In the genomic region with DNA sequence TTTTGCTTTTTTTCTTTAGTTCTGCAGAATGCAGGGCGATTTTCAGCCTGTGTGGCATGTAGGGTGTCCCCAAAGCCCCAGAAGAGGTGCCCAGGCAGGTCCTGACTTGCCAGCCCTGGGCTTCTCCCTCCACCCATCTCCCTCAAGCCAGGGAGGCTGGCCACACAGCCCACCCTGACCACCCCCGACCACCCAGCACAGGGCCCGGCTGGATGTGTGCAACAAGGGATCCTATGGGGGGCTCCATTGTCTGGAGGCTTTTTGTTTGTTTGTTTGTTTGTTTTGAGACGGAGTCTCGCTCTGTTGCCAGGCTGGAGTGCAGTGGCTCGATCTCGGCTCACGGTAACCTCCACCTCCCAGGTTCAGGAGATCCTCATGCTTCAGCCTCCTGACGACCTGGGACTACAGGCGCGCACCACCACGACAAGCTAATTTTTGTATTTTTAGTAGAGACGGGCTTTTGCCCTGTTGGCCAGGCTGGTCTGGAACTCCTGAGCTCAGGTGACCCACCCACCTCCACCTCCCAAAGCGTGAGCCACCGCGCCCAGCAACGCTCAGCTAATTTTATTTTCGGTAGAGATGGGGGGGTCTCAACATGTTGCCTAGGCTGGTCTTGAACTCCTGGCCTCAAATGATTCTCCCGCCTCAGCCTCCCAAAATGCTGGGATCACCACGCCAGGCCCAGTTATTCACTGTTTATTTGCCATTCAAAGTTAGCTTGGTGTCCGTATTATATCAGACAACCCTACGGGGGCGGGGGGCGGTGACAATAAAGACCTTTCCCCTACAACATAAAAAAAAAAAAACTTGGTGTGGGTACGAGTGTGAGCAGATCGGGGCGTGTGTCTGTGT, we compare ENCODE assay signal across 11 cellular contexts. TPM values are rescaled to one million over a fixed set of nuclear protein-coding genes. Genes with fewer than 3 reads are reported as not detected.
A peak's percentile ranks its signal among the peaks of the same experiment; 100 is the strongest.
DNase-seq lines count a peak whose midpoint lies in the region; ATAC-seq, FAIRE-seq and TF ChIP-seq lines count a peak whose summit lies in the region.
"Had no signal": no experiment of that assay in that cellular context is flagged by ENCODE, and none has a peak within 500 bp of the region (broad histone marks: within the 10 kb centered on the region; RNA-seq: fewer than 3 reads in every experiment).

No MANE protein-coding gene starts in this region.

- TF ChIP-seq CTCF in endodermal cell (conservative IDR thresholded peaks at IDR 0.05) (no peak), parathyroid adenoma (IDR thresholded peaks at IDR 0.05) (no peak), GM20000 (IDR thresholded peaks at IDR 0.05; ENCODE audit: extremely low read depth, missing control alignments) (no peak)

- H3K79me2 ChIP-seq in parathyroid adenoma: peaks cover 3% of the 10 kb centered on the region

- H2AFZ ChIP-seq in parathyroid adenoma: peak overlapping the region; percentile 87

- peaks cover 4% of the 10 kb centered on the region for H3K27me3 Mint-ChIP-seq in CD4-positive, CD25-positive, alpha-beta regulatory T cell
- H3K27me3 Mint-ChIP-seq in endodermal cell (ENCODE audit: insufficient read depth): no peaks in the 10 kb centered on the region

- 93 to 96% methylated on average over 17 to 26 of the region's 27 CpGs for WGBS in endodermal cell (ENCODE audit: insufficient coverage in 1 of 2, insufficient read length in 1 of 2), 2 experiments

- FAIRE-seq in GM12891 (lab: Jason Lieb, UNC): no peak
- FAIRE-seq: G401.6 had no signal

- H3K9me3 ChIP-seq in CD4-positive, CD25-positive, alpha-beta regulatory T cell (ENCODE audit: control insufficient read depth in 2 of 2, low read length in 2 of 2): no peaks in the 10 kb centered on the region
- H3K9me3 ChIP-seq in SJCRH30 (replicated peaks) (no peaks in the 10 kb centered on the region), endodermal cell (ENCODE audit: control insufficient read depth, low read length) (no peaks in the 10 kb centered on the region), parathyroid adenoma (ENCODE audit: control insufficient read depth, low read length) (no peaks in the 10 kb centered on the region)

- ATAC-seq in CD4-positive, CD25-positive, alpha-beta regulatory T cell (ENCODE audit: low read depth in 2 of 2): no peak
- ATAC-seq in GM21825 (IDR thresholded peaks at IDR 0.05; ENCODE audit: unreplicated experiment): no peak

- TF ChIP-seq POLR2A in GM12891 (IDR thresholded peaks at IDR 0.05; ENCODE audit: low read depth, low read length): no peak

- H3K9ac ChIP-seq in endodermal cell (ENCODE audit: extremely low read depth, low read length, poor library complexity, severe bottlenecking) (no peak overlapping the region), parathyroid adenoma (peak overlapping the region; percentile 51)

- no peaks in the 10 kb centered on the region for H3K27me3 ChIP-seq in CD4-positive, CD25-positive, alpha-beta regulatory T cell (ENCODE audit: control insufficient read depth, insufficient read depth, low read length)
- H3K27me3 ChIP-seq in SJCRH30 (no peaks in the 10 kb centered on the region), endodermal cell (ENCODE audit: control insufficient read depth, insufficient read depth, low read length, poor library complexity, severe bottlenecking) (no peaks in the 10 kb centered on the region), parathyroid adenoma (ENCODE audit: control insufficient read depth, insufficient read depth, low read length) (no peaks in the 10 kb centered on the region)

- H3K4me2 ChIP-seq in parathyroid adenoma (ENCODE audit: low read length): peak overlapping the region; percentile 99

- no peaks in the 10 kb centered on the region for H3K36me3 Mint-ChIP-seq in CD4-positive, CD25-positive, alpha-beta regulatory T cell
- H3K36me3 Mint-ChIP-seq in endodermal cell (ENCODE audit: low read depth): no peaks in the 10 kb centered on the region

- peak overlapping the region in 3 of 4 donors; percentile 66 to 77 (median 75) for H3K4me3 Mint-ChIP-seq in CD4-positive, CD25-positive, alpha-beta regulatory T cell
- no peak overlapping the region for H3K4me3 Mint-ChIP-seq in endodermal cell

- H3K4me1 Mint-ChIP-seq in CD4-positive, CD25-positive, alpha-beta regulatory T cell: peaks cover 0 to 66% (median 15%) of the 10 kb centered on the region in 4 donors
- H3K4me1 Mint-ChIP-seq in endodermal cell: peaks cover 15% of the 10 kb centered on the region

- peak overlapping the region in 2 of 3 donors; percentile 85 to 87 for H3K27ac Mint-ChIP-seq in CD4-positive, CD25-positive, alpha-beta regulatory T cell
- H3K27ac Mint-ChIP-seq in endodermal cell: peak overlapping the region; percentile 78

- H3K9me3 Mint-ChIP-seq in CD4-positive, CD25-positive, alpha-beta regulatory T cell: no peaks in the 10 kb centered on the region
- no peaks in the 10 kb centered on the region for H3K9me3 Mint-ChIP-seq in endodermal cell

- no peaks in the 10 kb centered on the region for H3K36me3 ChIP-seq in CD4-positive, CD25-positive, alpha-beta regulatory T cell (ENCODE audit: control insufficient read depth, insufficient read depth, low read length)
- H3K36me3 ChIP-seq in SJCRH30 (no peaks in the 10 kb centered on the region), endodermal cell (ENCODE audit: control insufficient read depth, insufficient read depth, low read length) (no peaks in the 10 kb centered on the region), parathyroid adenoma (ENCODE audit: control insufficient read depth, insufficient read depth, low read length) (no peaks in the 10 kb centered on the region)

- peaks cover 71% of the 10 kb centered on the region for H3K4me1 ChIP-seq in CD4-positive, CD25-positive, alpha-beta regulatory T cell (ENCODE audit: control insufficient read depth, insufficient read depth, low read length, poor library complexity, severe bottlenecking)
- H3K4me1 ChIP-seq in SJCRH30: peaks cover 13% of the 10 kb centered on the region; the same call in 1 of the 2 replicates
- peaks cover 5% of the 10 kb centered on the region for H3K4me1 ChIP-seq in endodermal cell (ENCODE audit: control insufficient read depth, insufficient read depth, low read length)
- H3K4me1 ChIP-seq in parathyroid adenoma: peaks cover 37% of the 10 kb centered on the region

- DNase-seq in CD4-positive, CD25-positive, alpha-beta regulatory T cell: no peak
- DNase-seq in SJCRH30: no peak
- DNase-seq in endodermal cell: no peak
- no peak for DNase-seq in GM12891 (ENCODE audit: insufficient read length, low spot score)
- DNase-seq in COLO829 (ENCODE audit: low spot score): no peak
- no peak for DNase-seq in GM20000 (ENCODE audit: low spot score)
- DNase-seq: activated CD8-positive, alpha-beta memory T cell treated with anti-CD3 and anti-CD28 coated beads for 24 hours; NCI-H187 had no signal

- no peak overlapping the region for H3K4me3 ChIP-seq in CD4-positive, CD25-positive, alpha-beta regulatory T cell (ENCODE audit: low read depth, low read length)
- H3K4me3 ChIP-seq in SJCRH30: no peak overlapping the region
- no peak overlapping the region for H3K4me3 ChIP-seq in endodermal cell (ENCODE audit: low read length)
- peak overlapping the region; percentile 86 for H3K4me3 ChIP-seq in parathyroid adenoma (ENCODE audit: low read depth, low read length)

- H3K27ac ChIP-seq in CD4-positive, CD25-positive, alpha-beta regulatory T cell (ENCODE audit: insufficient read depth, low read length, poor library complexity, severe bottlenecking): peak overlapping the region; percentile 99
- H3K27ac ChIP-seq in SJCRH30: peak overlapping the region; percentile 50
- H3K27ac ChIP-seq in endodermal cell (ENCODE audit: low read depth, low read length): peak overlapping the region; percentile 95
- peak overlapping the region; percentile 90 for H3K27ac ChIP-seq in parathyroid adenoma

TF ChIP-seq in GM12891, 5 proteins besides CTCF, POLR2A, EP300 and RAD21:
- TF ChIP-seq PAX5 (IDR thresholded peaks at IDR 0.05; ENCODE audit: insufficient read depth, low read length, severe bottlenecking) (no peak), POU2F2 (IDR thresholded peaks at IDR 0.05; ENCODE audit: low read depth, low read length) (no peak), TAF1 (IDR thresholded peaks at IDR 0.05; ENCODE audit: low read depth, low read length) (no peak), POLR2AphosphoS5 (IDR thresholded peaks at IDR 0.05; ENCODE audit: low read depth, low read length) (no peak), SPI1 (IDR thresholded peaks at IDR 0.05; ENCODE audit: low read depth, low read length) (no peak)

RNA-seq across cellular contexts. Expression of gene MKNK2, which starts 7.8 kb away (rescaled TPM):
- 340 TPM for total RNA-seq in CD4-positive, CD25-positive, alpha-beta regulatory T cell
- polyA plus RNA-seq in CD4-positive, CD25-positive, alpha-beta regulatory T cell: 10 to 100 TPM; 28.7 to 38.2 (median 32.0) TPM
- 33.2 and 34.5 TPM in 2 replicates for total RNA-seq in SJCRH30 (2014; rRNA removed; shearing (Covaris generic))
- 100 to 1,000 TPM; 120 to 123 TPM for total RNA-seq in endodermal cell
- 63.1 TPM for polyA plus RNA-seq in endodermal cell (2013, experiment 1 of 2)
- 58.0 TPM for polyA plus RNA-seq in endodermal cell (2013, experiment 2 of 2)
- 178 TPM for polyA plus RNA-seq in GM12891 (2012; ENCODE audit: low read depth, missing spikeins)

RNA-seq across cellular contexts. Expression of gene MOB3A, which starts 37.3 kb away (rescaled TPM):
- total RNA-seq in CD4-positive, CD25-positive, alpha-beta regulatory T cell: 131 TPM
- polyA plus RNA-seq in CD4-positive, CD25-positive, alpha-beta regulatory T cell: 10 to 100 TPM; 73.6 to 91.1 (median 88.0) TPM
- 6.9 and 9.2 TPM in 2 replicates for total RNA-seq in SJCRH30 (2014; rRNA removed; shearing (Covaris generic))
- total RNA-seq in endodermal cell: 10 to 100 TPM; 20.9 to 21.8 TPM
- polyA plus RNA-seq in endodermal cell (2013, experiment 1 of 2): 16.9 TPM
- 15.9 TPM for polyA plus RNA-seq in endodermal cell (2013, experiment 2 of 2)
- polyA plus RNA-seq in GM12891 (2012; ENCODE audit: low read depth, missing spikeins): 112 TPM

RNA-seq across cellular contexts. Expression of gene IZUMO4, which starts 37.9 kb away (rescaled TPM):
- 16.5 TPM for total RNA-seq in CD4-positive, CD25-positive, alpha-beta regulatory T cell
- polyA plus RNA-seq in CD4-positive, CD25-positive, alpha-beta regulatory T cell: under 1 TPM; 0.47 to 0.82 (median 0.70) TPM
- 0.38 TPM in 1 of 2 replicates, not detected in the other for total RNA-seq in SJCRH30 (2014; rRNA removed; shearing (Covaris generic))
- 1 to 10 TPM; 4.3 to 5.4 TPM for total RNA-seq in endodermal cell
- 4.3 TPM for polyA plus RNA-seq in endodermal cell (2013, experiment 1 of 2)
- polyA plus RNA-seq in endodermal cell (2013, experiment 2 of 2): 4.6 TPM
- polyA plus RNA-seq in GM12891 (2012; ENCODE audit: low read depth, missing spikeins): 47.3 TPM

RNA-seq across cellular contexts. Expression of gene BTBD2, which starts 43.3 kb away (rescaled TPM):
- total RNA-seq in CD4-positive, CD25-positive, alpha-beta regulatory T cell: 58.6 TPM
- 1 to 10 TPM; 3.2 to 5.4 (median 4.7) TPM for polyA plus RNA-seq in CD4-positive, CD25-positive, alpha-beta regulatory T cell
- 13.9 and 16.2 TPM in 2 replicates for total RNA-seq in SJCRH30 (2014; rRNA removed; shearing (Covaris generic))
- 100 to 1,000 TPM; 107 to 112 TPM for total RNA-seq in endodermal cell
- 113 TPM for polyA plus RNA-seq in endodermal cell (2013, experiment 1 of 2)
- 99.4 TPM for polyA plus RNA-seq in endodermal cell (2013, experiment 2 of 2)
- 42.2 TPM for polyA plus RNA-seq in GM12891 (2012; ENCODE audit: low read depth, missing spikeins)
